10 cellular contexts compared by ENCODE assay signal in genomic region chr11:1073261-1073724, GRCh38. TPM values are rescaled to one million over a fixed set of nuclear protein-coding genes. Genes with fewer than 3 reads are reported as not detected.
DNase-seq lines count a peak whose midpoint lies in the region; ATAC-seq and TF ChIP-seq lines count a peak whose summit lies in the region.
"Had no signal": no experiment of that assay in that cellular context is flagged by ENCODE, and none has a peak within 500 bp of the region (broad histone marks: within the 10 kb centered on the region; RNA-seq: fewer than 3 reads in every experiment).

No MANE protein-coding gene starts in this region.

- H3K27me3 Mint-ChIP-seq in HFFc6 (ENCODE audit: insufficient read depth) = no peaks in the 10 kb centered on the region; the same call in 1 of the 2 replicates

- no peak for ATAC-seq in HG02970 (IDR thresholded peaks at IDR 0.05; ENCODE audit: low FRiP score, unreplicated experiment)

- no peaks in the 10 kb centered on the region for H3K4me1 Mint-ChIP-seq in HFFc6 (ENCODE audit: low read depth)

- H3K9me3 Mint-ChIP-seq in HFFc6 = no peaks in the 10 kb centered on the region

- no peaks in the 10 kb centered on the region for H3K36me3 Mint-ChIP-seq in HFFc6 (ENCODE audit: low read depth)

- no peak overlapping the region for H3K4me3 ChIP-seq in AG09309 (ENCODE audit: control insufficient read depth, low read depth, low read length)
- H3K4me3 ChIP-seq in cardiac fibroblast (replicated peaks in 1 of 2; ENCODE audit: low read depth in 2 of 2, low read length in 2 of 2) = no peak overlapping the region
- H3K4me3 ChIP-seq: gastrocnemius medialis had no signal

- DNase-seq in AG09309 (ENCODE audit: low read depth) = peak; percentile 8
- peak; percentile 88 for DNase-seq in LoVo (ENCODE audit: low spot score)
- DNase-seq in cardiac fibroblast (ENCODE audit: low read depth in 2 of 2) = peak; percentile 76 to 85
- peak; percentile 68 to 84 for DNase-seq in lung microvascular endothelial cell (ENCODE audit: low read depth in 2 of 2)
- no peak for DNase-seq in iPS-NIHi7 (ENCODE audit: extremely low spot score)
- DNase-seq in HFFc6 = no peak
- no peak for DNase-seq in NCI-H1105 (lab: John Stamatoyannopoulos, UW)
- DNase-seq: NCI-H2081 treated with DMSO at 0.1 percent for 48 hours had no signal

- H3K4me3 Mint-ChIP-seq in HFFc6 = no peak overlapping the region

- TF ChIP-seq CTCF in AG09309 (IDR thresholded peaks at IDR 0.05; ENCODE audit: control insufficient read depth, insufficient read depth, low read depth, low read length, missing control alignments) = no peak
- TF ChIP-seq CTCF in cardiac fibroblast (IDR thresholded peaks at IDR 0.05; ENCODE audit: low read depth, low read length) = no peak
- no peak for TF ChIP-seq CTCF in HFFc6 (IDR thresholded peaks at IDR 0.05)

- H3K27ac Mint-ChIP-seq in HFFc6 = no peak overlapping the region

RNA-seq across cellular contexts. Expression of gene MUC2, which starts 1.4 kb away (rescaled TPM):
- total RNA-seq in lung microvascular endothelial cell = not detected in 2 replicates
- total RNA-seq in HFFc6 (2021; fragmentation: NEBNext Ultra II Directional; extraction: Animal tissue kit (Norgen Biotek cat#: 25700)) = under 1 TPM in 1 of 6 experiments, not detected in 5; 0.24 TPM

RNA-seq across cellular contexts. Expression of gene MUC6, which starts 36.8 kb away (rescaled TPM):
- not detected in 2 replicates for total RNA-seq in lung microvascular endothelial cell
- not detected for total RNA-seq in HFFc6 (2021; fragmentation: NEBNext Ultra II Directional; extraction: Animal tissue kit (Norgen Biotek cat#: 25700))
- total RNA-seq: gastrocnemius medialis had no signal

Comparison
In these comparisons a context has a peak if more than half of its experiments do, and no peak if none do; other contexts are left out.
1. DNase-seq: peak in AG09309 (single experiment), LoVo (single experiment), cardiac fibroblast (2 of 2) and lung microvascular endothelial cell (2 of 2); none in iPS-NIHi7 (single experiment), HFFc6 (single experiment) and NCI-H1105 (single experiment).